27 cellular contexts compared by ENCODE assay signal in genomic region chr4:35228318-35228717, GRCh38.
"Had no signal": no experiment of that assay in that cellular context is flagged by ENCODE, and none has a peak within 500 bp of the region (broad histone marks: within the 10 kb centered on the region; RNA-seq: fewer than 3 reads in every experiment).

No MANE protein-coding gene starts in this region.

- DNase-seq: effector memory CD8-positive, alpha-beta T cell; gastrocnemius medialis; immature natural killer cell; left ventricle myocardium inferior; lower lobe of right lung; mucosa of descending colon; naive thymus-derived CD8-positive, alpha-beta T cell; occipital lobe; spleen; stimulated activated CD4-positive, alpha-beta T cell treated with anti-CD3 and anti-CD28 coated beads, Interleukin-15, amount 100 ng/mL, for 24 hours; stimulated activated CD4-positive, alpha-beta T cell treated with anti-CD3 and anti-CD28 coated beads, Interleukin-1b, Interleukin-23, amount 100 ng/mL, for 48 hours; stimulated activated CD4-positive, alpha-beta T cell treated with anti-CD3 and anti-CD28 coated beads, Interleukin-4, amount 100 ng/mL, for 24 hours; tibial artery; upper lobe of right lung had no signal

- H3K36me3 Mint-ChIP-seq: immature natural killer cell; memory B cell; naive thymus-derived CD8-positive, alpha-beta T cell; stimulated activated memory B cell treated with anti-CD40 and anti-IgM and Interleukin-4, amounts not matched to agents 10 μg/mL and 1 μg/mL and 100 μg/mL, for 72 hours had no signal

- H3K4me1 Mint-ChIP-seq: immature natural killer cell; memory B cell; naive thymus-derived CD8-positive, alpha-beta T cell; neural crest cell; stimulated activated memory B cell treated with anti-CD40 and anti-IgM and Interleukin-4, amounts not matched to agents 10 μg/mL and 1 μg/mL and 100 μg/mL, for 72 hours had no signal

- H3K9ac ChIP-seq: parathyroid adenoma had no signal

- H3K4me1 ChIP-seq: esophagus muscularis mucosa, gastrocnemius medialis, left ventricle myocardium inferior, lower lobe of right lung, parathyroid adenoma, prostate gland, spleen, tibial artery, upper lobe of right lung, vagina had no signal

- FAIRE-seq: colon, keratinocyte had no signal

- ATAC-seq: effector memory CD8-positive, alpha-beta T cell; gastrocnemius medialis; lower lobe of right lung; mucosa of descending colon; naive thymus-derived CD8-positive, alpha-beta T cell; sciatic nerve; stimulated activated memory B cell treated with anti-CD40 and anti-IgM and Interleukin-4, amounts not matched to agents 10 μg/mL and 1 μg/mL and 100 μg/mL, for 72 hours; upper lobe of right lung had no signal

- H3K27ac ChIP-seq: epithelial cell of prostate, esophagus muscularis mucosa, gastrocnemius medialis, left ventricle myocardium inferior, lower lobe of right lung, parathyroid adenoma, prostate gland, spleen, tibial artery, upper lobe of right lung, vagina had no signal

- H3K27me3 ChIP-seq: esophagus muscularis mucosa, gastrocnemius medialis, spleen, tibial artery, upper lobe of right lung, vagina had no signal

- H3K4me3 ChIP-seq: esophagus muscularis mucosa, gastrocnemius medialis, left ventricle myocardium inferior, lower lobe of right lung, mucosa of descending colon, prostate gland, spleen, tibial artery, upper lobe of right lung, vagina had no signal

- H3K79me2 ChIP-seq: parathyroid adenoma had no signal

- H3K27me3 Mint-ChIP-seq: dendritic cell treated with granulocyte-macrophage colony-stimulating factor and Interleukin-4, amounts not matched to agents 40 ng/mL and 50 ng/mL, for 4 days; effector memory CD8-positive, alpha-beta T cell; memory B cell; naive thymus-derived CD8-positive, alpha-beta T cell; stimulated activated memory B cell treated with anti-CD40 and anti-IgM and Interleukin-4, amounts not matched to agents 10 μg/mL and 1 μg/mL and 100 μg/mL, for 72 hours; stimulated activated naive CD8-positive, alpha-beta T cell treated with anti-CD3 and anti-CD28 coated beads, Interleukin-15, Interleukin-2, amounts not matched to agents 100 ng/mL and 50 ng/mL, for 24 hours had no signal

- H3K27ac Mint-ChIP-seq: dendritic cell treated with granulocyte-macrophage colony-stimulating factor and Interleukin-4, amounts not matched to agents 40 ng/mL and 50 ng/mL, for 4 days; effector memory CD8-positive, alpha-beta T cell; immature natural killer cell; memory B cell; naive thymus-derived CD8-positive, alpha-beta T cell; stimulated activated memory B cell treated with anti-CD40 and anti-IgM and Interleukin-4, amounts not matched to agents 10 μg/mL and 1 μg/mL and 100 μg/mL, for 72 hours; stimulated activated naive CD8-positive, alpha-beta T cell treated with anti-CD3 and anti-CD28 coated beads, Interleukin-15, Interleukin-2, amounts not matched to agents 100 ng/mL and 50 ng/mL, for 24 hours had no signal

- H3K9me3 ChIP-seq: esophagus muscularis mucosa, gastrocnemius medialis, lower lobe of right lung, prostate gland, spleen, tibial artery, upper lobe of right lung, vagina had no signal

- H3K4me3 Mint-ChIP-seq: dendritic cell treated with granulocyte-macrophage colony-stimulating factor and Interleukin-4, amounts not matched to agents 40 ng/mL and 50 ng/mL, for 4 days; effector memory CD8-positive, alpha-beta T cell; immature natural killer cell; memory B cell; naive thymus-derived CD8-positive, alpha-beta T cell; neural crest cell; stimulated activated memory B cell treated with anti-CD40 and anti-IgM and Interleukin-4, amounts not matched to agents 10 μg/mL and 1 μg/mL and 100 μg/mL, for 72 hours; stimulated activated naive CD8-positive, alpha-beta T cell treated with anti-CD3 and anti-CD28 coated beads, Interleukin-15, Interleukin-2, amounts not matched to agents 100 ng/mL and 50 ng/mL, for 24 hours had no signal

- H3K36me3 ChIP-seq: esophagus muscularis mucosa, gastrocnemius medialis, left ventricle myocardium inferior, lower lobe of right lung, prostate gland, spleen, tibial artery, upper lobe of right lung, vagina had no signal

- H3K9me3 Mint-ChIP-seq: dendritic cell treated with granulocyte-macrophage colony-stimulating factor and Interleukin-4, amounts not matched to agents 40 ng/mL and 50 ng/mL, for 4 days; neural crest cell had no signal

- H2AFZ ChIP-seq: parathyroid adenoma had no signal
